In the genomic region with DNA sequence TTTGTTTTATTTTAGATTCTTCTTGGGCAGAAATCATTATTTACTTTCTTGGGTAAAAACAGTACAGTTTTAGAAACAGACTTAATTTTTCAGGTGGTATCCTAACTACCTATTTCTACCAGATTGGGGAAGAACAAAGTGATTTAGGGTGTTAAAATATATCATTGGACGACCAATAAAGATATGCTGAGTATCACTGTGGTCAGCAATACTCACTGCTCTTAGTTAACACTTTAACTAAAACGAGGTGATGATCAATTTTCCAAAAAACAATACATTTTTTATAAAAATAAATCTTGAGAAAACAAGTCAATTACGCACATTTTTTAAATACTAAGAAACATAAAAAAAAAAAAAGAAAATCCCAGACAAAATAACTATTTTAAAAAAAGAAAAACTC, we compare ENCODE assay signal across 21 cellular contexts. TPM values are rescaled to one million over a fixed set of nuclear protein-coding genes. Genes with fewer than 3 reads are reported as not detected.
A peak's percentile ranks its signal among the peaks of the same experiment; 100 is the strongest.
DNase-seq lines count a peak whose midpoint lies in the region; ATAC-seq, FAIRE-seq and TF ChIP-seq lines count a peak whose summit lies in the region.
"Had no signal": no experiment of that assay in that cellular context is flagged by ENCODE, and none has a peak within 500 bp of the region (broad histone marks: within the 10 kb centered on the region; RNA-seq: fewer than 3 reads in every experiment).

No MANE protein-coding gene starts in this region.

- POLR2A ChIA-PET in IMR-90 (lab: Charles Lee; ENCODE audit: unreplicated experiment) = interaction anchor here (0.8 kb wide), 1 partner anchor 851 kb away, joined by 6 read pairs; no protein-coding TSS in a partner anchor
- POLR2A ChIA-PET in A673 (lab: Charles Lee; ENCODE audit: low non-redundant PET) = no interaction called here

- no peak overlapping the region for H2BK120ac ChIP-seq in IMR-90 (ENCODE audit: low read depth, low read length)

- H2AK9ac ChIP-seq in IMR-90 (replicated peaks; ENCODE audit: low read depth, low read length, poor library complexity) = no peak overlapping the region

- H3K27ac ChIP-seq in IMR-90 (ENCODE audit: insufficient read depth, low read length) = no peak overlapping the region
- H3K27ac ChIP-seq in SU-DHL-6 (ENCODE audit: low read depth, low read length) = no peak overlapping the region
- H3K27ac ChIP-seq in mammary epithelial cell (ENCODE audit: insufficient read depth, low read depth, low read length) = no peak overlapping the region
- no peak overlapping the region for H3K27ac ChIP-seq in A673 (ENCODE audit: low read depth, low read length, poor library complexity, severe bottlenecking)
- H3K27ac ChIP-seq: BLaER1 treated with 17β-estradiol and CSF1 and Interleukin-3, amounts not matched to agents 10 nM and 100 nM; C4-2B had no signal

- H3K9me2 ChIP-seq in Loucy (replicated peaks; ENCODE audit: low read depth, low read length) (no peaks in the 10 kb centered on the region), SU-DHL-6 (replicated peaks; ENCODE audit: insufficient read depth, low read length) (no peaks in the 10 kb centered on the region)

- H3F3A ChIP-seq in Loucy (ENCODE audit: low read depth) (no peaks in the 10 kb centered on the region), SU-DHL-6 (ENCODE audit: insufficient read depth) (peaks cover 18% of the 10 kb centered on the region)

- H3K4me3 ChIP-seq in IMR-90 (ENCODE audit: insufficient read depth, low read depth, low read length) (no peak overlapping the region), Loucy (ENCODE audit: low read length, poor library complexity, severe bottlenecking) (peak overlapping the region; percentile 85), SU-DHL-6 (ENCODE audit: insufficient read depth, low read length, poor library complexity, severe bottlenecking) (no peak overlapping the region), mammary epithelial cell (replicated peaks in 1 of 3; ENCODE audit: insufficient read depth in 1 of 3, low read depth in 2 of 3, low read length in 3 of 3) (no peak overlapping the region), A673 (ENCODE audit: low read depth, low read length, poor library complexity, severe bottlenecking) (no peak overlapping the region)
- H3K4me3 ChIP-seq: BLaER1 treated with 17β-estradiol and CSF1 and Interleukin-3, amounts not matched to agents 10 nM and 100 nM had no signal

- peaks cover 56% of the 10 kb centered on the region; the same call in 1 of the 2 replicates for H4K20me1 ChIP-seq in IMR-90 (ENCODE audit: insufficient read depth, low read length)
- peaks cover 77% of the 10 kb centered on the region for H4K20me1 ChIP-seq in Loucy (ENCODE audit: insufficient read depth, low read length, poor library complexity, severe bottlenecking)
- peaks cover 43% of the 10 kb centered on the region for H4K20me1 ChIP-seq in SU-DHL-6 (ENCODE audit: low read depth, low read length)
- peaks cover 6% of the 10 kb centered on the region for H4K20me1 ChIP-seq in mammary epithelial cell (ENCODE audit: insufficient read depth, low read length)

- H3K4me1 ChIP-seq in IMR-90 (ENCODE audit: control insufficient read depth, insufficient read depth, low read length) (peaks cover 1% of the 10 kb centered on the region; the same call in 1 of the 2 replicates), Loucy (ENCODE audit: insufficient read depth, low read length, poor library complexity, severe bottlenecking) (peaks cover 58% of the 10 kb centered on the region), mammary epithelial cell (ENCODE audit: insufficient read depth, low read length) (peaks cover 13% of the 10 kb centered on the region), A673 (ENCODE audit: insufficient read depth, low read length, poor library complexity, severe bottlenecking) (peaks cover 39% of the 10 kb centered on the region)
- H3K4me1 ChIP-seq: Caco-2 had no signal

- no peaks in the 10 kb centered on the region for H3K27me3 ChIP-seq in IMR-90 (ENCODE audit: control insufficient read depth, insufficient read depth, low read length)
- no peaks in the 10 kb centered on the region for H3K27me3 ChIP-seq in Loucy (ENCODE audit: insufficient read depth, low read length, poor library complexity, severe bottlenecking)
- H3K27me3 ChIP-seq in SU-DHL-6 (ENCODE audit: low read length) = no peaks in the 10 kb centered on the region
- no peaks in the 10 kb centered on the region for H3K27me3 ChIP-seq in mammary epithelial cell (ENCODE audit: insufficient read depth, low read length)
- no peaks in the 10 kb centered on the region for H3K27me3 ChIP-seq in A673 (replicated peaks; ENCODE audit: insufficient read depth, low read depth, low read length, poor library complexity)
- H3K27me3 ChIP-seq: BLaER1 treated with 17β-estradiol and CSF1 and Interleukin-3, amounts not matched to agents 10 nM and 100 nM had no signal

- TF ChIP-seq CTCF in IMR-90 (conservative IDR thresholded peaks at IDR 0.05; ENCODE audit: low read depth, low read length) (no peak), Loucy (conservative IDR thresholded peaks at IDR 0.05; ENCODE audit: low read length) (no peak), SU-DHL-6 (IDR thresholded peaks at IDR 0.05; ENCODE audit: insufficient read depth, low read length, poor library complexity, severe bottlenecking) (no peak), mammary epithelial cell (conservative IDR thresholded peaks at IDR 0.05 in 1 of 2, IDR thresholded peaks at IDR 0.05 in 1 of 2; ENCODE audit: extremely low read depth in 1 of 2, insufficient read depth in 1 of 2, low read depth in 1 of 2, low read length in 2 of 2) (no peak), A673 (conservative IDR thresholded peaks at IDR 0.05; ENCODE audit: low read depth, low read length) (no peak)

- no CpG with 5 or more reads among the region's 3 CpGs for WGBS in IMR-90 (ENCODE audit: extremely low coverage in 2 of 2, insufficient read length in 1 of 2), 2 experiments
- 80% methylated on average over 3 of the region's 3 CpGs for WGBS in mammary epithelial cell (ENCODE audit: low coverage, missing lambda C conversion rate)

- no peak for ATAC-seq in IMR-90 (ENCODE audit: low read depth)
- no peak for ATAC-seq in HG03439 (IDR thresholded peaks at IDR 0.05; ENCODE audit: unreplicated experiment)
- ATAC-seq: CD8-positive, alpha-beta T cell had no signal

- H2BK15ac ChIP-seq in IMR-90 (ENCODE audit: low read depth, low read length) = no peak overlapping the region

- no peak overlapping the region for H3K18ac ChIP-seq in IMR-90 (ENCODE audit: low read depth, low read length)

- H2AFZ ChIP-seq in IMR-90 (replicated peaks; ENCODE audit: low read length, poor library complexity) = no peak overlapping the region
- H2AFZ ChIP-seq in Loucy (ENCODE audit: low read length) = no peak overlapping the region
- H2AFZ ChIP-seq in SU-DHL-6 (ENCODE audit: low read depth, low read length, severe bottlenecking) = no peak overlapping the region
- H2AFZ ChIP-seq in mammary epithelial cell (ENCODE audit: low read depth, low read length) = no peak overlapping the region

- CTCF ChIA-PET in IMR-90 (lab: Yijun Ruan, JAX) = no interaction called here
- CTCF ChIA-PET in mammary epithelial cell (lab: Charles Lee; ENCODE audit: low non-redundant PET) = no interaction called here
- CTCF ChIA-PET in A673 (lab: Charles Lee) = no interaction called here

- TF ChIP-seq POLR2A in IMR-90 (IDR thresholded peaks at IDR 0.05; ENCODE audit: low read depth, low read length) = no peak

- TF ChIP-seq RAD21 in IMR-90 (IDR thresholded peaks at IDR 0.05; ENCODE audit: low read length) = no peak

- intact Hi-C loops in IMR-90 (cut with micrococcal nuclease) (loop anchor here (10.0 kb wide), 1 partner anchor 903 kb away; no protein-coding TSS in a partner anchor), mammary epithelial cell (cut with micrococcal nuclease) (loop anchor here (10.0 kb wide), 1 partner anchor 473 kb away; a partner anchor contains a TSS), A673 (cut with micrococcal nuclease; ENCODE audit: unreplicated experiment) (no loop called here)

- no peak overlapping the region for H4K91ac ChIP-seq in IMR-90 (ENCODE audit: insufficient read depth, low read depth, low read length)

- H3K4me2 ChIP-seq in IMR-90 (ENCODE audit: low read depth, low read length) (no peak overlapping the region), Loucy (ENCODE audit: low read depth, low read length, poor library complexity, severe bottlenecking) (peak overlapping the region; percentile 99), SU-DHL-6 (ENCODE audit: low read depth, low read length, poor library complexity, severe bottlenecking) (peak overlapping the region; percentile 95), mammary epithelial cell (ENCODE audit: insufficient read depth, low read depth, low read length) (no peak overlapping the region)

- in situ Hi-C loops in IMR-90 (cut with MboI; ENCODE audit: low sequenced_read_pairs) (loop anchor here (5.0 kb wide), 1 partner anchor 285 kb away; no protein-coding TSS in a partner anchor), mammary epithelial cell (cut with MboI; ENCODE audit: low sequenced_read_pairs in 2 of 2) (no loop called here)

- no peak overlapping the region for H4K5ac ChIP-seq in IMR-90 (ENCODE audit: low read depth, low read length)

- no peak overlapping the region for H3K4ac ChIP-seq in IMR-90 (ENCODE audit: low read depth, low read length)

- BruUV-seq in IMR-90 (replicated peaks; lab: Mats Ljungman, UMichigan) (no TSS peak), mammary epithelial cell (replicated peaks; lab: Mats Ljungman, UMichigan) (no TSS peak), A673 (replicated peaks; lab: Mats Ljungman, UMichigan) (no TSS peak)

- H2BK20ac ChIP-seq in IMR-90 (ENCODE audit: low read depth, low read length) = no peak overlapping the region

- FAIRE-seq in frontal cortex (lab: Jason Lieb, UNC) = peak; percentile 19
- FAIRE-seq: A204.1, D721Med, GM12891, GM19239 had no signal

- no peak overlapping the region for H3K56ac ChIP-seq in IMR-90 (ENCODE audit: extremely low read depth, insufficient read depth, low read length)

- H3K23ac ChIP-seq in IMR-90 (ENCODE audit: low read depth, low read length) = no peak overlapping the region

- H2AK5ac ChIP-seq in IMR-90 (ENCODE audit: low read depth, low read length) = no peak overlapping the region

- H3K14ac ChIP-seq in IMR-90 (replicated peaks; ENCODE audit: low read depth, low read length) = no peak overlapping the region

- H3K9me1 ChIP-seq in IMR-90 (ENCODE audit: insufficient read depth, low read length) = 0 out of 2 replicates have a peak, but pooled peaks cover 2% of the 10 kb centered on the region

- H4K8ac ChIP-seq in IMR-90 (ENCODE audit: low read depth in 2 of 2, low read length in 2 of 2) = no peak overlapping the region

- dilution Hi-C loops in IMR-90 (cut with HindIII; ENCODE audit: low sequenced_read_pairs, unreplicated experiment) (no loop called here), mammary epithelial cell (cut with HindIII; ENCODE audit: low sequenced_read_pairs) (no loop called here)

- H3K9ac ChIP-seq in IMR-90 (ENCODE audit: low read depth, low read length) (no peak overlapping the region), Loucy (ENCODE audit: low read depth, low read length, poor library complexity, severe bottlenecking) (no peak overlapping the region), SU-DHL-6 (ENCODE audit: low read length) (no peak overlapping the region), mammary epithelial cell (ENCODE audit: insufficient read depth, low read length) (no peak overlapping the region)
- H3K9ac ChIP-seq: BLaER1 treated with 17β-estradiol and CSF1 and Interleukin-3, amounts not matched to agents 10 nM and 100 nM had no signal

- H3K9me3 ChIP-seq in IMR-90 (ENCODE audit: control insufficient read depth, insufficient read depth, low read length) = no peaks in the 10 kb centered on the region
- H3K9me3 ChIP-seq in Loucy (ENCODE audit: insufficient read depth, low read depth, low read length) = no peaks in the 10 kb centered on the region
- H3K9me3 ChIP-seq in SU-DHL-6 (ENCODE audit: insufficient read depth, low read length) = no peaks in the 10 kb centered on the region
- no peaks in the 10 kb centered on the region for H3K9me3 ChIP-seq in mammary epithelial cell (replicated peaks; ENCODE audit: insufficient read depth, low read length)
- H3K9me3 ChIP-seq in A673 (ENCODE audit: low read depth, low read length, poor library complexity, severe bottlenecking) = no peaks in the 10 kb centered on the region
- H3K9me3 ChIP-seq: BLaER1 treated with 17β-estradiol and CSF1 and Interleukin-3, amounts not matched to agents 10 nM and 100 nM; Caco-2 had no signal

- H2BK5ac ChIP-seq in IMR-90 (ENCODE audit: low read depth, low read length, poor library complexity, severe bottlenecking) = no peak overlapping the region

- H3K79me2 ChIP-seq in Loucy (ENCODE audit: insufficient read depth, low read length) (peaks cover 89% of the 10 kb centered on the region), SU-DHL-6 (ENCODE audit: insufficient read depth, low read length) (peaks cover 92% of the 10 kb centered on the region), mammary epithelial cell (ENCODE audit: insufficient read depth, low read length) (peaks cover 96% of the 10 kb centered on the region)

- DNase-seq in IMR-90 = no peak
- DNase-seq in frontal cortex (ENCODE audit: low spot score in 2 of 2) = no peak
- no peak for DNase-seq in mammary epithelial cell
- no peak for DNase-seq in A673 (ENCODE audit: low spot score)
- DNase-seq: 8988T; AML-193; Caco-2; Calu3; CD4-positive, alpha-beta T cell; CD8-positive, alpha-beta T cell; DMS79 treated with DMSO at 0.1 percent for 48 hours; GF-D8 had no signal

- H3K36me3 ChIP-seq in IMR-90 (ENCODE audit: control insufficient read depth, insufficient read depth, low read length) (no peaks in the 10 kb centered on the region; the same call in 1 of the 2 replicates), Loucy (ENCODE audit: insufficient read depth, low read length) (no peaks in the 10 kb centered on the region), SU-DHL-6 (ENCODE audit: low read length) (no peaks in the 10 kb centered on the region), mammary epithelial cell (ENCODE audit: insufficient read depth, low read length) (peaks cover 2% of the 10 kb centered on the region), A673 (ENCODE audit: insufficient read depth, low read length, poor library complexity, severe bottlenecking) (no peaks in the 10 kb centered on the region)

- H3K79me1 ChIP-seq in IMR-90 (ENCODE audit: low read depth in 1 of 2, low read length in 2 of 2) = peaks cover 5 to 40% of the 10 kb centered on the region in 2 experiments

RNA-seq across cellular contexts. Expression of a gene that starts 3.6 kb away (rescaled TPM):
- total RNA-seq in IMR-90 (2012; rRNA removed) (75.6 and 103 TPM in 2 replicates), frontal cortex (66.9 TPM), mammary epithelial cell (10 to 100 TPM; 44.7 to 88.3 TPM), A673 (2021) (95.7 and 112 TPM in 2 replicates)
- polyA plus RNA-seq in IMR-90 (2012; rRNA removed) (39.6 and 54.6 TPM in 2 replicates), mammary epithelial cell (37.2 TPM)
- polyA plus RNA-seq in IMR-90 (2012; cell fraction: cytosol; rRNA removed) = 3.6 and 5.3 TPM in 2 replicates
- polyA plus RNA-seq in IMR-90 (2012; cell fraction: nucleus; rRNA removed; ENCODE audit: low replicate concordance) = 1.1 and 16.9 TPM in 2 replicates
- polyA minus RNA-seq in mammary epithelial cell = 15.5 TPM

RNA-seq across cellular contexts. Expression of a gene that starts 18.2 kb away (rescaled TPM):
- total RNA-seq in IMR-90 (2012; rRNA removed) (51.4 and 63.6 TPM in 2 replicates), frontal cortex (54.2 TPM), mammary epithelial cell (10 to 100 TPM; 24.7 to 25.0 TPM), A673 (2021) (22.9 and 23.0 TPM in 2 replicates)
- polyA plus RNA-seq in IMR-90 (2012; rRNA removed) (23.9 and 27.0 TPM in 2 replicates), mammary epithelial cell (22.0 TPM)
- 11.3 and 15.1 TPM in 2 replicates for polyA plus RNA-seq in IMR-90 (2012; cell fraction: cytosol; rRNA removed)
- 8.3 and 17.8 TPM in 2 replicates for polyA plus RNA-seq in IMR-90 (2012; cell fraction: nucleus; rRNA removed; ENCODE audit: low replicate concordance)
- 41.4 TPM for polyA minus RNA-seq in mammary epithelial cell

Comparison
In these comparisons a context has a peak if more than half of its experiments do, and no peak if none do; other contexts are left out.
1. H3K4me2 ChIP-seq: peak in Loucy (single experiment) and SU-DHL-6 (single experiment); none in IMR-90 (single experiment) and mammary epithelial cell (single experiment).